Comparison of ENCODE assay signal across 1 cellular context in genomic region chr16:30775381-30776099, GRCh38.
TF ChIP-seq lines count a peak whose summit lies in the region.

No MANE protein-coding gene starts in this region.

TF ChIP-seq in K562, 482 proteins besides CTCF, POLR2A, EP300 and RAD21 (continued from another document and continues in another):
- no peak for TF ChIP-seq ZNF277 (CRISPR knock-in tag; IDR thresholded peaks at IDR 0.05; ENCODE audit: borderline replicate concordance)
- peak; percentile 16; the same call in 1 of the 2 replicates for TF ChIP-seq E2F4 (CRISPR knock-in tag; IDR thresholded peaks at IDR 0.05; ENCODE audit: low read depth)
- peak; percentile 1; the same call in 1 of the 2 replicates for TF ChIP-seq THAP12 (CRISPR knock-in tag; IDR thresholded peaks at IDR 0.05)
- no peak for TF ChIP-seq ID3 (CRISPR knock-in tag; IDR thresholded peaks at IDR 0.05)
- TF ChIP-seq ID3 (tag; IDR thresholded peaks at IDR 0.05) = peak; percentile 78
- no peak for TF ChIP-seq GTF3C2 (IDR thresholded peaks at IDR 0.05; ENCODE audit: borderline replicate concordance, extremely low read depth, insufficient read length)
- TF ChIP-seq ZNF316 (IDR thresholded peaks at IDR 0.05) = 0 out of 2 replicates have a peak, but pooled peaks have one; percentile 11
- TF ChIP-seq NR2C2 (CRISPR knock-in tag; IDR thresholded peaks at IDR 0.05) = peak; percentile 53; the same call in 1 of the 2 replicates
- TF ChIP-seq NR2C2 (tag; IDR thresholded peaks at IDR 0.05) = peak; percentile 86
- peak in 1 of 2 experiments; percentile 96 for TF ChIP-seq AFF1 (IDR thresholded peaks at IDR 0.05; ENCODE audit: low read depth in 1 of 2, partially characterized antibody in 2 of 2)
- peak; percentile 62; the same call in 1 of the 2 replicates for TF ChIP-seq HINFP (tag; conservative IDR thresholded peaks at IDR 0.05; ENCODE audit: low read depth)
- TF ChIP-seq BCL6 (CRISPR knock-in tag; IDR thresholded peaks at IDR 0.05) = 0 out of 2 replicates have a peak, but pooled peaks have one; percentile 7
- TF ChIP-seq MITF (IDR thresholded peaks at IDR 0.05) = peak; percentile 32; the same call in 1 of the 2 replicates
- peak; percentile 82 for TF ChIP-seq REST (CRISPR knock-in tag; IDR thresholded peaks at IDR 0.05; ENCODE audit: low read depth)
- peak; percentile 66 for TF ChIP-seq DMBX1 (CRISPR knock-in tag; IDR thresholded peaks at IDR 0.05; ENCODE audit: borderline replicate concordance)
- no peak for TF ChIP-seq SMC3 (conservative IDR thresholded peaks at IDR 0.05; ENCODE audit: insufficient read depth, low read depth, low read length)
- no peak for TF ChIP-seq CAMTA2 (CRISPR knock-in tag; conservative IDR thresholded peaks at IDR 0.05)
- TF ChIP-seq TAF7 (tag; IDR thresholded peaks at IDR 0.05) = peak; percentile 59; the same call in 1 of the 2 replicates
- TF ChIP-seq ELF4 (CRISPR knock-in tag; IDR thresholded peaks at IDR 0.05) = peak; percentile 19; the same call in 1 of the 2 replicates
- 0 out of 2 replicates have a peak, but pooled peaks have one; percentile 2 for TF ChIP-seq CBFA2T3 (IDR thresholded peaks at IDR 0.05)
- TF ChIP-seq ARNT (IDR thresholded peaks at IDR 0.05) = 0 out of 4 replicates have a peak, but pooled peaks of 1 of the 2 experiments have one; percentile 30
- TF ChIP-seq ARHGAP35 (IDR thresholded peaks at IDR 0.05; ENCODE audit: partially characterized antibody) = peak; percentile 35
- peak; percentile 53 for TF ChIP-seq LCOR (CRISPR knock-in tag; IDR thresholded peaks at IDR 0.05)
- TF ChIP-seq U2AF1 (optimal IDR thresholded peaks at IDR 0.05; ENCODE audit: low read depth, low read length) = peak; percentile 87
- TF ChIP-seq GABPB2 (CRISPR knock-in tag; conservative IDR thresholded peaks at IDR 0.05) = no peak
- TF ChIP-seq ZBTB11 (CRISPR knock-in tag; IDR thresholded peaks at IDR 0.05) = peak in 2 of 3 experiments; percentile 24 to 89; a peak in 3 of 6 replicates
- no peak; the same call in 1 of the 2 replicates for TF ChIP-seq ZNF175 (CRISPR knock-in tag; IDR thresholded peaks at IDR 0.05; ENCODE audit: low read depth)
